8 cellular contexts compared by ENCODE assay signal in genomic region chr3:50333744-50334328, GRCh38. TPM values are rescaled to one million over a fixed set of nuclear protein-coding genes. Genes with fewer than 3 reads are reported as not detected.
DNase-seq lines count a peak whose midpoint lies in the region; ATAC-seq and TF ChIP-seq lines count a peak whose summit lies in the region.

No MANE protein-coding gene starts in this region.

- H3K27me3 Mint-ChIP-seq in CD4-positive, alpha-beta memory T cell: no peaks in the 10 kb centered on the region
- peaks cover 10% of the 10 kb centered on the region for H3K27me3 Mint-ChIP-seq in WTC11 (ENCODE audit: low read depth)

- POLR2A ChIA-PET in CD4-positive, alpha-beta memory T cell (lab: Charles Lee; ENCODE audit: partially characterized antibody): interaction anchor here (1.5 to 20.5 kb wide), 4 partner anchors 14 to 278 kb away, joined by 3 to 595 read pairs (median 161); partner anchors contain the start of genes CISH, CYB561D2, HYAL2 and HYAL3
- POLR2A ChIA-PET in WTC11 (lab: Charles Lee): no interaction called here

- H3K4me2 ChIP-seq in parathyroid adenoma (ENCODE audit: low read length): no peak overlapping the region

- H3K4me1 Mint-ChIP-seq in CD4-positive, alpha-beta memory T cell: peaks cover 25 to 54% (median 41%) of the 10 kb centered on the region in 4 donors
- H3K4me1 Mint-ChIP-seq in WTC11: peaks cover 20% of the 10 kb centered on the region

- no peaks in the 10 kb centered on the region for H3K9me3 ChIP-seq in CD4-positive, alpha-beta memory T cell (ENCODE audit: control insufficient read depth in 1 of 2, low read length in 2 of 2)
- no peaks in the 10 kb centered on the region for H3K9me3 ChIP-seq in parathyroid adenoma (ENCODE audit: control insufficient read depth, low read length)

- peak in 3 of 5 donors; percentile 22 to 61 (median 29) for DNase-seq in CD4-positive, alpha-beta memory T cell
- no peak for DNase-seq in WTC11 (ENCODE audit: low spot score)
- peak; percentile 51 for DNase-seq in fibroblast of peridontal ligament (ENCODE audit: extremely low read depth)
- DNase-seq in HT-29 (ENCODE audit: low spot score): no peak
- no peak for DNase-seq in NCI-H1436 treated with DMSO at 0.1 percent for 48 hours (lab: John Stamatoyannopoulos, UW)

- no peaks in the 10 kb centered on the region for H3K27me3 ChIP-seq in CD4-positive, alpha-beta memory T cell (ENCODE audit: insufficient read depth, low read length)
- H3K27me3 ChIP-seq in parathyroid adenoma (ENCODE audit: control insufficient read depth, insufficient read depth, low read length): no peaks in the 10 kb centered on the region

- peak overlapping the region; percentile 96 for H3K27ac ChIP-seq in CD4-positive, alpha-beta memory T cell (ENCODE audit: low read depth, low read length)
- peak overlapping the region; percentile 57 for H3K27ac ChIP-seq in parathyroid adenoma

- no peak overlapping the region for H2AFZ ChIP-seq in parathyroid adenoma

- H3K4me3 ChIP-seq in CD4-positive, alpha-beta memory T cell (ENCODE audit: low read length in 2 of 2): no peak overlapping the region
- no peak overlapping the region for H3K4me3 ChIP-seq in parathyroid adenoma (ENCODE audit: low read depth, low read length)

- ATAC-seq in WTC11 (no peak), GM19328 (IDR thresholded peaks at IDR 0.05; ENCODE audit: unreplicated experiment) (no peak), HG03175 (IDR thresholded peaks at IDR 0.05; ENCODE audit: unreplicated experiment) (no peak)

- peaks cover 53% of the 10 kb centered on the region for H3K4me1 ChIP-seq in CD4-positive, alpha-beta memory T cell (ENCODE audit: insufficient read depth, low read length)
- H3K4me1 ChIP-seq in parathyroid adenoma: peaks cover 9% of the 10 kb centered on the region

- CTCF ChIA-PET in CD4-positive, alpha-beta memory T cell (lab: Charles Lee; ENCODE audit: partially characterized antibody): interaction anchor here (0.7 to 1.7 kb wide), 2 partner anchors 10 to 16 kb away, joined by 3 to 7 read pairs; partner anchors contain the start of gene HYAL2
- CTCF ChIA-PET in WTC11 (lab: Charles Lee): no interaction called here

- H3K27ac Mint-ChIP-seq in CD4-positive, alpha-beta memory T cell: peak overlapping the region; percentile 85 to 96 (median 93)
- peak overlapping the region; percentile 36 for H3K27ac Mint-ChIP-seq in WTC11

- peak overlapping the region in 7 of 8 donors; percentile 21 to 71 (median 56) for H3K4me3 Mint-ChIP-seq in CD4-positive, alpha-beta memory T cell
- no peak overlapping the region for H3K4me3 Mint-ChIP-seq in WTC11

- H3K36me3 Mint-ChIP-seq in CD4-positive, alpha-beta memory T cell: peaks cover 4 to 45% of the 10 kb centered on the region in 2 donors
- peaks cover 24% of the 10 kb centered on the region for H3K36me3 Mint-ChIP-seq in WTC11

- H3K79me2 ChIP-seq in parathyroid adenoma: no peaks in the 10 kb centered on the region

- intact Hi-C loops in CD4-positive, alpha-beta memory T cell (cut with micrococcal nuclease): no loop called here

- H3K9me3 Mint-ChIP-seq in CD4-positive, alpha-beta memory T cell: peaks cover 0 to 4% (median 0%) of the 10 kb centered on the region in 8 donors
- H3K9me3 Mint-ChIP-seq in WTC11: no peaks in the 10 kb centered on the region

- no peak for TF ChIP-seq CTCF in WTC11 (IDR thresholded peaks at IDR 0.05)
- no peak for TF ChIP-seq CTCF in parathyroid adenoma (IDR thresholded peaks at IDR 0.05)

- H3K36me3 ChIP-seq in CD4-positive, alpha-beta memory T cell (ENCODE audit: insufficient read depth, low read length): peaks cover 32% of the 10 kb centered on the region
- H3K36me3 ChIP-seq in parathyroid adenoma (ENCODE audit: control insufficient read depth, insufficient read depth, low read length): no peaks in the 10 kb centered on the region

- no peak overlapping the region for H3K9ac ChIP-seq in parathyroid adenoma

TF ChIP-seq in WTC11, 78 proteins besides CTCF, POLR2A, EP300 and RAD21:
- no peak for TF ChIP-seq ZNF396 (CRISPR knock-in tag; IDR thresholded peaks at IDR 0.05; ENCODE audit: borderline replicate concordance)
- TF ChIP-seq ZNF263 (CRISPR knock-in tag; IDR thresholded peaks at IDR 0.05; ENCODE audit: low read depth): no peak
- TF ChIP-seq, protein P1, sequence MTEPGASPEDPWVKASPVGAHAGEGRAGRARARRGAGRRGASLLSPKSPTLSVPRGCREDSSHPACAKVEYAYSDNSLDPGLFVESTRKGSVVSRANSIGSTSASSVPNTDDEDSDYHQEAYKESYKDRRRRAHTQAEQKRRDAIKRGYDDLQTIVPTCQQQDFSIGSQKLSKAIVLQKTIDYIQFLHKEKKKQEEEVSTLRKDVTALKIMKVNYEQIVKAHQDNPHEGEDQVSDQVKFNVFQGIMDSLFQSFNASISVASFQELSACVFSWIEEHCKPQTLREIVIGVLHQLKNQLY (CRISPR knock-in tag; IDR thresholded peaks at IDR 0.05): no peak
- TF ChIP-seq ZNF671 (CRISPR knock-in tag; IDR thresholded peaks at IDR 0.05): no peak

RNA-seq across cellular contexts. Expression of gene TUSC2, which starts 5.8 kb away (rescaled TPM):
- total RNA-seq in CD4-positive, alpha-beta memory T cell: 10 to 100 TPM; 25.3 to 30.0 TPM
- 10 to 100 TPM; 45.1 to 45.9 TPM for polyA plus RNA-seq in CD4-positive, alpha-beta memory T cell
- 34.7 to 41.1 TPM (median 38.0 TPM) in 3 replicates for total RNA-seq in WTC11 (2021)
- 66.8 and 69.2 TPM in 2 replicates for total RNA-seq in HT-29 (2014; rRNA removed; shearing (Covaris generic))

RNA-seq across cellular contexts. Expression of gene RASSF1, which starts 6.8 kb away (rescaled TPM):
- 10 to 100 TPM; 81.9 to 86.9 TPM for total RNA-seq in CD4-positive, alpha-beta memory T cell
- 10 to 100 TPM; 37.5 to 62.3 TPM for polyA plus RNA-seq in CD4-positive, alpha-beta memory T cell
- 13.2 to 14.5 TPM (median 14.5 TPM) in 3 replicates for total RNA-seq in WTC11 (2021)
- 24.2 and 30.2 TPM in 2 replicates for total RNA-seq in HT-29 (2014; rRNA removed; shearing (Covaris generic))

RNA-seq across cellular contexts. Expression of gene HYAL2, which starts 11.3 kb away (rescaled TPM):
- total RNA-seq in CD4-positive, alpha-beta memory T cell: 1 to 10 TPM; 3.7 to 4.0 TPM
- 10 to 100 TPM; 10.3 to 12.3 TPM for polyA plus RNA-seq in CD4-positive, alpha-beta memory T cell
- 58.0 to 65.6 TPM (median 62.9 TPM) in 3 replicates for total RNA-seq in WTC11 (2021)
- 81.4 and 82.6 TPM in 2 replicates for total RNA-seq in HT-29 (2014; rRNA removed; shearing (Covaris generic))

RNA-seq across cellular contexts. Expression of gene ZMYND10, which starts 11.7 kb away (rescaled TPM):
- total RNA-seq in CD4-positive, alpha-beta memory T cell: 1 to 10 TPM; 3.7 to 4.2 TPM
- not detected for polyA plus RNA-seq in CD4-positive, alpha-beta memory T cell
- 0.46 to 0.80 TPM (median 0.74 TPM) in 3 replicates for total RNA-seq in WTC11 (2021)
- total RNA-seq in HT-29 (2014; rRNA removed; shearing (Covaris generic)): 0.48 TPM in 1 of 2 replicates, not detected in the other

RNA-seq across cellular contexts. Expression of gene NPRL2, which starts 16.7 kb away (rescaled TPM):
- 10 to 100 TPM; 50.0 to 53.0 TPM for total RNA-seq in CD4-positive, alpha-beta memory T cell
- polyA plus RNA-seq in CD4-positive, alpha-beta memory T cell: 10 to 100 TPM; 39.6 to 41.9 TPM
- 20.6 to 26.6 TPM (median 23.9 TPM) in 3 replicates for total RNA-seq in WTC11 (2021)
- total RNA-seq in HT-29 (2014; rRNA removed; shearing (Covaris generic)): 30.0 and 30.7 TPM in 2 replicates

Comparison
In these comparisons a context has a peak if more than half of its experiments do, and no peak if none do; other contexts are left out.
1. DNase-seq: peak in CD4-positive, alpha-beta memory T cell (3 of 5) and fibroblast of peridontal ligament (single experiment); none in WTC11 (single experiment), HT-29 (single experiment) and NCI-H1436 treated with DMSO at 0.1 percent for 48 hours (single experiment).
2. RNA of gene HYAL2, which starts 11.3 kb away (total RNA-seq): 81.4 to 82.6 TPM in HT-29 and 58.0 to 65.6 TPM in WTC11; 3.7 to 4.0 TPM in CD4-positive, alpha-beta memory T cell; every median in the first group is over 10 times any median in the second.